ENCODE assay signal across 18 cellular contexts in genomic region chr10:77553966-77554365, GRCh38.
DNase-seq lines count a peak whose midpoint lies in the region; ATAC-seq, FAIRE-seq and TF ChIP-seq lines count a peak whose summit lies in the region.
"Had no signal": no experiment of that assay in that cellular context is flagged by ENCODE, and none has a peak within 500 bp of the region (broad histone marks: within the 10 kb centered on the region; RNA-seq: fewer than 3 reads in every experiment).

No MANE protein-coding gene starts in this region.

- DNase-seq in NCI-H510A treated with DMSO at 0.1 percent for 48 hours (lab: John Stamatoyannopoulos, UW): peak; percentile 53
- DNase-seq in NCI-H510A (lab: John Stamatoyannopoulos, UW): no peak
- peak; percentile 20 for DNase-seq in astrocyte (ENCODE audit: low read depth)
- peak; percentile 41 to 77 (median 68) for DNase-seq in right lobe of liver
- no peak for DNase-seq in thoracic aorta (ENCODE audit: low spot score)
- no peak for DNase-seq in ecto neural progenitor cell (ENCODE audit: low spot score)
- DNase-seq in mucosa of gallbladder (ENCODE audit: low spot score): no peak
- DNase-seq: activated CD4-positive, alpha-beta T cell treated with anti-CD3 and anti-CD28 coated beads, Interleukin-2, amount 10 ng/mL, durations not matched to agents 24 days and 14 days; activated T-cell treated with anti-CD3 and anti-CD28 coated beads, Interleukin-2, amount 50 U/mL, for 72 hours; effector CD4-positive, alpha-beta T cell; NCI-H2029 treated with DMSO at 0.1 percent for 48 hours; NCI-H82; testis had no signal

- peaks cover 20% of the 10 kb centered on the region for H3K4me1 Mint-ChIP-seq in astrocyte (ENCODE audit: low read depth, unreplicated experiment)

- H3K79me2 ChIP-seq in astrocyte (ENCODE audit: insufficient read depth, low read length): peaks cover 16% of the 10 kb centered on the region
- H3K79me2 ChIP-seq: parathyroid adenoma had no signal

- H3K4me3 Mint-ChIP-seq in astrocyte (ENCODE audit: unreplicated experiment): no peak overlapping the region
- H3K4me3 Mint-ChIP-seq: activated CD4-positive, alpha-beta T cell treated with anti-CD3 and anti-CD28 coated beads, Interleukin-2, amount 10 ng/mL, durations not matched to agents 24 days and 14 days; activated T-cell treated with anti-CD3 and anti-CD28 coated beads, Interleukin-2, amount 50 U/mL, for 72 hours had no signal

- 22% methylated on average over 1 of the region's 5 CpGs for WGBS in right lobe of liver (ENCODE audit: insufficient coverage, low coverage, low lambda C conversion rate, missing lambda C conversion rate)

- no peaks in the 10 kb centered on the region for H3K27me3 ChIP-seq in astrocyte (ENCODE audit: insufficient read depth, low read length)
- no peaks in the 10 kb centered on the region for H3K27me3 ChIP-seq in right lobe of liver
- H3K27me3 ChIP-seq in thoracic aorta (replicated peaks; ENCODE audit: insufficient read depth): no peaks in the 10 kb centered on the region
- H3K27me3 ChIP-seq: adrenal gland, testis had no signal

- no peak overlapping the region for H2AFZ ChIP-seq in astrocyte (ENCODE audit: low read depth, low read length)
- H2AFZ ChIP-seq: parathyroid adenoma had no signal

- no peaks in the 10 kb centered on the region for H3K9me3 Mint-ChIP-seq in astrocyte (ENCODE audit: unreplicated experiment)
- H3K9me3 Mint-ChIP-seq: activated CD4-positive, alpha-beta T cell treated with anti-CD3 and anti-CD28 coated beads, Interleukin-2, amount 10 ng/mL, durations not matched to agents 24 days and 14 days; activated T-cell treated with anti-CD3 and anti-CD28 coated beads, Interleukin-2, amount 50 U/mL, for 72 hours had no signal

- no peaks in the 10 kb centered on the region for H3K36me3 ChIP-seq in astrocyte (ENCODE audit: insufficient read depth, low read length)
- H3K36me3 ChIP-seq in right lobe of liver: no peaks in the 10 kb centered on the region
- no peaks in the 10 kb centered on the region for H3K36me3 ChIP-seq in thoracic aorta
- H3K36me3 ChIP-seq: adrenal gland had no signal

- no peak overlapping the region for H3K9ac ChIP-seq in astrocyte (ENCODE audit: low read length)
- H3K9ac ChIP-seq: parathyroid adenoma had no signal

- H3K9me3 ChIP-seq in astrocyte (ENCODE audit: insufficient read depth, low read depth, low read length) (no peaks in the 10 kb centered on the region), right lobe of liver (no peaks in the 10 kb centered on the region), thoracic aorta (no peaks in the 10 kb centered on the region)
- H3K9me3 ChIP-seq: adrenal gland, testis had no signal

- peaks cover 9% of the 10 kb centered on the region for H4K20me1 ChIP-seq in astrocyte (ENCODE audit: insufficient read depth, low read length)

- ATAC-seq in right lobe of liver (peak; percentile 41 to 70 (median 54)), thoracic aorta (ENCODE audit: insufficient number of reproducible peaks, low FRiP score, low read depth) (no peak), GM19035 (IDR thresholded peaks at IDR 0.05; ENCODE audit: unreplicated experiment) (no peak)
- ATAC-seq: Right ventricle myocardium inferior had no signal

- no peak overlapping the region for H3K4me2 ChIP-seq in astrocyte (ENCODE audit: low read length)

- no peak for TF ChIP-seq CTCF in astrocyte (IDR thresholded peaks at IDR 0.05; ENCODE audit: insufficient read depth, low read depth, low read length)
- TF ChIP-seq CTCF in right lobe of liver (IDR thresholded peaks at IDR 0.05): no peak
- TF ChIP-seq CTCF in thoracic aorta (IDR thresholded peaks at IDR 0.05): no peak

- H3K36me3 Mint-ChIP-seq in astrocyte (ENCODE audit: low read depth, unreplicated experiment): peaks cover 9% of the 10 kb centered on the region

- intact Hi-C loops in right lobe of liver (cut with DNase I): no loop called here

- no peak overlapping the region for H3K27ac Mint-ChIP-seq in astrocyte (ENCODE audit: unreplicated experiment)
- H3K27ac Mint-ChIP-seq: activated CD4-positive, alpha-beta T cell treated with anti-CD3 and anti-CD28 coated beads, Interleukin-2, amount 10 ng/mL, durations not matched to agents 24 days and 14 days; activated T-cell treated with anti-CD3 and anti-CD28 coated beads, Interleukin-2, amount 50 U/mL, for 72 hours had no signal

- TF ChIP-seq POLR2A in right lobe of liver (IDR thresholded peaks at IDR 0.05): no peak

- H3K4me1 ChIP-seq in astrocyte (ENCODE audit: insufficient read depth, low read length): peaks cover 4% of the 10 kb centered on the region
- peaks cover 0 to 45% (median 12%) of the 10 kb centered on the region in 4 donors for H3K4me1 ChIP-seq in right lobe of liver
- H3K4me1 ChIP-seq in thoracic aorta (ENCODE audit: control insufficient read depth in 1 of 2, low read depth in 2 of 2): peaks cover 80 to 98% of the 10 kb centered on the region in 2 donors
- H3K4me1 ChIP-seq: parathyroid adenoma, testis had no signal

- no peak for FAIRE-seq in astrocyte (lab: Jason Lieb, UNC)
- FAIRE-seq: GM18507 had no signal

- H3K4me3 ChIP-seq in astrocyte (ENCODE audit: insufficient read depth, low read depth, low read length) (no peak overlapping the region), right lobe of liver (no peak overlapping the region), thoracic aorta (no peak overlapping the region)
- H3K4me3 ChIP-seq: adrenal gland, testis had no signal

- H3K27me3 Mint-ChIP-seq in astrocyte (ENCODE audit: low read depth, unreplicated experiment): no peaks in the 10 kb centered on the region
- H3K27me3 Mint-ChIP-seq: activated CD4-positive, alpha-beta T cell treated with anti-CD3 and anti-CD28 coated beads, Interleukin-2, amount 10 ng/mL, durations not matched to agents 24 days and 14 days had no signal

- H3K27ac ChIP-seq in astrocyte (ENCODE audit: low read depth, low read length) (no peak overlapping the region), right lobe of liver (peak overlapping the region; percentile 70 to 90 (median 84)), thoracic aorta (peak overlapping the region; percentile 74 to 87)
- H3K27ac ChIP-seq: parathyroid adenoma had no signal

Comparison
In these comparisons a context has a peak if more than half of its experiments do, and no peak if none do; other contexts are left out.
1. DNase-seq: peak in NCI-H510A treated with DMSO at 0.1 percent for 48 hours (single experiment), astrocyte (single experiment) and right lobe of liver (3 of 3); none in NCI-H510A (single experiment), thoracic aorta (single experiment), ecto neural progenitor cell (single experiment) and mucosa of gallbladder (single experiment).
2. ATAC-seq: peak in right lobe of liver (4 of 4); none in thoracic aorta (single experiment) and GM19035 (single experiment).